ENCODE assay signal across 16 cellular contexts in the genomic region with DNA sequence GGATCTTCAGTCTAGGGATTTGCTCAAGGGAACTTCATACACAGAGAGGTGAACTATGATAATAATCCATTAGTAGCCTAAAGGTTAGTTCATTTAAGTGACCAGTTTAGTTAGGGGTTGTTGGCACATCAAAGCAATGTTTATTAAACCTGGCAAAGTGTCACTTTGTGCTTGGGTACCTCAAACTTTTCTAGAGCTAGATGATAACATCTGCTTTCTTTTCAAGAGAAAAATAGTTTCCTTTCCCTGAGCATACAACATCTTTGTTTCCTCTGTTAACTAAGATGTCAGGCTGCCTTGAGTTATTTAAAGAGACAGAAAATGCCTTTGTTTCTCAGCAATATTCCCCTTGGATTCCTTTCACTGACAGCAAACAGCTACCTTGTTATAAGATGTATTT. TPM values are rescaled to one million over a fixed set of nuclear protein-coding genes. Genes with fewer than 3 reads are reported as not detected.
DNase-seq lines count a peak whose midpoint lies in the region; ATAC-seq and TF ChIP-seq lines count a peak whose summit lies in the region.
"Had no signal": no experiment of that assay in that cellular context is flagged by ENCODE, and none has a peak within 500 bp of the region (broad histone marks: within the 10 kb centered on the region; RNA-seq: fewer than 3 reads in every experiment).

No MANE protein-coding gene starts in this region.

- no peak overlapping the region for H3K4me3 ChIP-seq in CD4-positive, alpha-beta memory T cell (ENCODE audit: low read length in 2 of 2)
- H3K4me3 ChIP-seq in heart left ventricle, result no peak overlapping the region
- H3K4me3 ChIP-seq: ascending aorta had no signal

- no peaks in the 10 kb centered on the region for H3K36me3 Mint-ChIP-seq in activated CD4-positive, alpha-beta T cell treated with anti-CD3 and anti-CD28 coated beads, Interleukin-2, amount 10 ng/mL, durations not matched to agents 24 days and 14 days (ENCODE audit: low read depth)
- no peaks in the 10 kb centered on the region for H3K36me3 Mint-ChIP-seq in CD4-positive, alpha-beta memory T cell
- no peaks in the 10 kb centered on the region for H3K36me3 Mint-ChIP-seq in activated T-helper 17 cell treated with anti-CD3 and anti-CD28 coated beads, Interleukin-2, amount 50 U/mL, for 72 hours (ENCODE audit: low read depth)
- H3K36me3 Mint-ChIP-seq in nephron (ENCODE audit: low read depth), result no peaks in the 10 kb centered on the region
- no peaks in the 10 kb centered on the region for H3K36me3 Mint-ChIP-seq in naive thymus-derived CD8-positive, alpha-beta T cell

- H3K9me3 ChIP-seq in CD4-positive, alpha-beta memory T cell (ENCODE audit: control insufficient read depth in 1 of 2, low read length in 2 of 2), result no peaks in the 10 kb centered on the region
- no peaks in the 10 kb centered on the region for H3K9me3 ChIP-seq in heart left ventricle
- H3K9me3 ChIP-seq: ascending aorta had no signal

- H3K4me1 ChIP-seq in CD4-positive, alpha-beta memory T cell (ENCODE audit: insufficient read depth, low read length), result peaks cover 45% of the 10 kb centered on the region
- peaks cover 0 to 41% (median 10%) of the 10 kb centered on the region in 12 donors for H3K4me1 ChIP-seq in heart left ventricle
- H3K4me1 ChIP-seq: parathyroid adenoma had no signal

- peak overlapping the region; percentile 17 for H3K27ac Mint-ChIP-seq in activated CD4-positive, alpha-beta T cell treated with anti-CD3 and anti-CD28 coated beads, Interleukin-2, amount 10 ng/mL, durations not matched to agents 24 days and 14 days
- peak overlapping the region; percentile 39 to 89 (median 81) for H3K27ac Mint-ChIP-seq in CD4-positive, alpha-beta memory T cell
- no peak overlapping the region for H3K27ac Mint-ChIP-seq in activated T-helper 17 cell treated with anti-CD3 and anti-CD28 coated beads, Interleukin-2, amount 50 U/mL, for 72 hours
- peak overlapping the region in 2 of 3 experiments; percentile 62 to 87 for H3K27ac Mint-ChIP-seq in nephron
- peak overlapping the region in 4 of 10 donors; percentile 16 to 77 (median 55) for H3K27ac Mint-ChIP-seq in naive thymus-derived CD8-positive, alpha-beta T cell

- no peak for TF ChIP-seq POLR2A in heart left ventricle (IDR thresholded peaks at IDR 0.05)

- peak overlapping the region; percentile 48 for H3K4me3 Mint-ChIP-seq in activated CD4-positive, alpha-beta T cell treated with anti-CD3 and anti-CD28 coated beads, Interleukin-2, amount 10 ng/mL, durations not matched to agents 24 days and 14 days
- H3K4me3 Mint-ChIP-seq in CD4-positive, alpha-beta memory T cell, result peak overlapping the region in 5 of 8 donors; percentile 62 to 82 (median 71)
- H3K4me3 Mint-ChIP-seq in activated T-helper 17 cell treated with anti-CD3 and anti-CD28 coated beads, Interleukin-2, amount 50 U/mL, for 72 hours, result peak overlapping the region; percentile 67
- H3K4me3 Mint-ChIP-seq in nephron, result no peak overlapping the region
- H3K4me3 Mint-ChIP-seq in naive thymus-derived CD8-positive, alpha-beta T cell, result peak overlapping the region in 4 of 10 donors; percentile 40 to 66 (median 52)

- CTCF ChIA-PET in CD4-positive, alpha-beta memory T cell (lab: Charles Lee; ENCODE audit: partially characterized antibody), result interaction anchor here (1.2 to 1.4 kb wide), 2 partner anchors 25 to 43 kb away, joined by 3 read pairs; no protein-coding TSS in a partner anchor

- H3K27me3 ChIP-seq in CD4-positive, alpha-beta memory T cell (ENCODE audit: insufficient read depth, low read length), result no peaks in the 10 kb centered on the region
- no peaks in the 10 kb centered on the region for H3K27me3 ChIP-seq in heart left ventricle
- H3K27me3 ChIP-seq: ascending aorta had no signal

- TF ChIP-seq CTCF in nephron (IDR thresholded peaks at IDR 0.05; ENCODE audit: unreplicated experiment in 3 of 3), result no peak
- no peak for TF ChIP-seq CTCF in heart left ventricle (IDR thresholded peaks at IDR 0.05)

- H3K27me3 Mint-ChIP-seq in activated CD4-positive, alpha-beta T cell treated with anti-CD3 and anti-CD28 coated beads, Interleukin-2, amount 10 ng/mL, durations not matched to agents 24 days and 14 days, result peaks cover 6% of the 10 kb centered on the region
- no peaks in the 10 kb centered on the region for H3K27me3 Mint-ChIP-seq in CD4-positive, alpha-beta memory T cell
- H3K27me3 Mint-ChIP-seq in activated T-helper 17 cell treated with anti-CD3 and anti-CD28 coated beads, Interleukin-2, amount 50 U/mL, for 72 hours, result no peaks in the 10 kb centered on the region
- H3K27me3 Mint-ChIP-seq in nephron (ENCODE audit: low read depth), result peaks cover 14% of the 10 kb centered on the region
- H3K27me3 Mint-ChIP-seq in naive thymus-derived CD8-positive, alpha-beta T cell, result no peaks in the 10 kb centered on the region

- no peak for DNase-seq in activated CD4-positive, alpha-beta T cell treated with anti-CD3 and anti-CD28 coated beads, Interleukin-2, amount 10 ng/mL, durations not matched to agents 24 days and 14 days
- DNase-seq in activated CD4-positive, alpha-beta T cell treated with anti-CD3 and anti-CD28 coated beads, Interleukin-2, amount 50 U/mL, for 4 hours, result no peak
- no peak for DNase-seq in CD4-positive, alpha-beta memory T cell
- DNase-seq in Right ventricle myocardium superior, result no peak
- DNase-seq in heart left ventricle, result no peak
- DNase-seq in naive thymus-derived CD8-positive, alpha-beta T cell, result no peak
- DNase-seq: activated effector memory CD4-positive, alpha-beta T cell treated with Interleukin-2 at 50 U/mL for 16 hours; effector memory CD4-positive, alpha-beta T cell; left ventricle myocardium superior; NCI-H1417 treated with DMSO at 0.1 percent for 48 hours; NCI-H526; stimulated activated CD4-positive, alpha-beta T cell treated with anti-CD3 and anti-CD28 coated beads, Interleukin-2, amount 100 ng/mL, for 48 hours had no signal

- no peak for ATAC-seq in activated T-helper 17 cell treated with anti-CD3 and anti-CD28 coated beads, Interleukin-2, amount 50 U/mL, for 72 hours (replicated peaks)
- ATAC-seq in Right ventricle myocardium superior (ENCODE audit: poor library complexity) (no peak), heart left ventricle (no peak)
- ATAC-seq in naive thymus-derived CD8-positive, alpha-beta T cell, result no peak
- ATAC-seq: left ventricle myocardium superior had no signal

- H3K4me1 Mint-ChIP-seq in activated CD4-positive, alpha-beta T cell treated with anti-CD3 and anti-CD28 coated beads, Interleukin-2, amount 10 ng/mL, durations not matched to agents 24 days and 14 days, result peaks cover 53% of the 10 kb centered on the region
- H3K4me1 Mint-ChIP-seq in CD4-positive, alpha-beta memory T cell, result peaks cover 34 to 39% (median 36%) of the 10 kb centered on the region in 4 donors
- peaks cover 32% of the 10 kb centered on the region for H3K4me1 Mint-ChIP-seq in activated T-helper 17 cell treated with anti-CD3 and anti-CD28 coated beads, Interleukin-2, amount 50 U/mL, for 72 hours
- peaks cover 31% of the 10 kb centered on the region for H3K4me1 Mint-ChIP-seq in nephron
- H3K4me1 Mint-ChIP-seq in naive thymus-derived CD8-positive, alpha-beta T cell, result peaks cover 24 to 66% (median 35%) of the 10 kb centered on the region in 4 donors

- POLR2A ChIA-PET in CD4-positive, alpha-beta memory T cell (lab: Charles Lee; ENCODE audit: partially characterized antibody), result interaction anchor here (1.4 to 1.6 kb wide), 2 partner anchors 63 to 258 kb away, joined by 3 read pairs; no protein-coding TSS in a partner anchor
- POLR2A ChIA-PET in naive thymus-derived CD8-positive, alpha-beta T cell (lab: Charles Lee), result no interaction called here

- intact Hi-C loops in activated CD4-positive, alpha-beta T cell treated with anti-CD3 and anti-CD28 coated beads, Interleukin-2, amount 10 ng/mL, durations not matched to agents 24 days and 14 days (cut with micrococcal nuclease), result loop anchor here (2.0 kb wide), 1 partner anchor 14 kb away; no protein-coding TSS in a partner anchor
- intact Hi-C loops in CD4-positive, alpha-beta memory T cell (cut with micrococcal nuclease), result no loop called here
- intact Hi-C loops in Right ventricle myocardium superior (cut with DNase I) (no loop called here), heart left ventricle (cut with DNase I) (no loop called here)

- H3K27ac ChIP-seq in CD4-positive, alpha-beta memory T cell (ENCODE audit: low read depth, low read length), result no peak overlapping the region
- no peak overlapping the region for H3K27ac ChIP-seq in heart left ventricle
- H3K27ac ChIP-seq: ascending aorta, parathyroid adenoma had no signal

- H3K36me3 ChIP-seq in CD4-positive, alpha-beta memory T cell (ENCODE audit: insufficient read depth, low read length), result no peaks in the 10 kb centered on the region
- no peaks in the 10 kb centered on the region for H3K36me3 ChIP-seq in heart left ventricle
- H3K36me3 ChIP-seq: ascending aorta had no signal

- no peaks in the 10 kb centered on the region for H3K9me3 Mint-ChIP-seq in activated CD4-positive, alpha-beta T cell treated with anti-CD3 and anti-CD28 coated beads, Interleukin-2, amount 10 ng/mL, durations not matched to agents 24 days and 14 days
- no peaks in the 10 kb centered on the region for H3K9me3 Mint-ChIP-seq in CD4-positive, alpha-beta memory T cell
- H3K9me3 Mint-ChIP-seq in activated T-helper 17 cell treated with anti-CD3 and anti-CD28 coated beads, Interleukin-2, amount 50 U/mL, for 72 hours, result no peaks in the 10 kb centered on the region
- no peaks in the 10 kb centered on the region for H3K9me3 Mint-ChIP-seq in nephron
- H3K9me3 Mint-ChIP-seq in naive thymus-derived CD8-positive, alpha-beta T cell, result no peaks in the 10 kb centered on the region

RNA-seq across cellular contexts. Expression of gene SMAD3, which starts 26.7 kb away (rescaled TPM):
- total RNA-seq in activated CD4-positive, alpha-beta T cell treated with anti-CD3 and anti-CD28 coated beads, Interleukin-2, amount 10 ng/mL, durations not matched to agents 24 days and 14 days, result 59.9 and 61.6 TPM in 2 replicates
- 100 to 1,000 TPM; 189 to 197 TPM for total RNA-seq in CD4-positive, alpha-beta memory T cell
- 10 to 100 TPM; 14.6 to 31.9 TPM for polyA plus RNA-seq in CD4-positive, alpha-beta memory T cell
- 10 to 100 TPM; 57.0 to 94.9 TPM for total RNA-seq in activated T-helper 17 cell treated with anti-CD3 and anti-CD28 coated beads, Interleukin-2, amount 50 U/mL, for 72 hours
- total RNA-seq in Right ventricle myocardium superior (17.3 TPM), heart left ventricle (10 to 100 TPM; 12.1 to 34.3 (median 16.3) TPM)
- polyA plus RNA-seq in heart left ventricle, result 1 to 10 TPM; 5.6 to 9.8 TPM
- 10 to 100 TPM; 53.1 to 55.4 TPM for total RNA-seq in naive thymus-derived CD8-positive, alpha-beta T cell
- polyA plus RNA-seq in naive thymus-derived CD8-positive, alpha-beta T cell, result 1 to 10 TPM in 2 of 3 donors, under 1 TPM in 1; 0.57 to 4.2 (median 1.7) TPM

Comparison
In these comparisons a context has a peak if more than half of its experiments do, and no peak if none do; other contexts are left out.
1. H3K4me3 Mint-ChIP-seq: peak in activated CD4-positive, alpha-beta T cell treated with anti-CD3 and anti-CD28 coated beads, Interleukin-2, amount 10 ng/mL, durations not matched to agents 24 days and 14 days (single experiment), CD4-positive, alpha-beta memory T cell (5 of 8) and activated T-helper 17 cell treated with anti-CD3 and anti-CD28 coated beads, Interleukin-2, amount 50 U/mL, for 72 hours (single experiment); none in nephron (0 of 3).